Comparison of ENCODE assay signal across 9 cellular contexts in genomic region chr18:11741505-11742145, GRCh38. TPM values are rescaled to one million over a fixed set of nuclear protein-coding genes. Genes with fewer than 3 reads are reported as not detected.
DNase-seq lines count a peak whose midpoint lies in the region; ATAC-seq, FAIRE-seq and TF ChIP-seq lines count a peak whose summit lies in the region.
"Had no signal": no experiment of that assay in that cellular context is flagged by ENCODE, and none has a peak within 500 bp of the region (broad histone marks: within the 10 kb centered on the region; RNA-seq: fewer than 3 reads in every experiment).

No MANE protein-coding gene starts in this region.

- TF ChIP-seq CTCF in LNCAP (IDR thresholded peaks at IDR 0.05) (peak; percentile 73), mammary epithelial cell (conservative IDR thresholded peaks at IDR 0.05 in 1 of 2, IDR thresholded peaks at IDR 0.05 in 1 of 2; ENCODE audit: extremely low read depth in 1 of 2, insufficient read depth in 1 of 2, low read depth in 1 of 2, low read length in 2 of 2) (peak; percentile 59 to 74), neural cell (IDR thresholded peaks at IDR 0.05; ENCODE audit: poor library complexity, severe bottlenecking) (peak; percentile 62)

- CTCF ChIA-PET in mammary epithelial cell (lab: Charles Lee; ENCODE audit: low non-redundant PET): interaction anchor here (0.7 kb wide), 1 partner anchor 132 kb away, joined by 4 read pairs; no protein-coding TSS in a partner anchor

- no peak overlapping the region for H3K9ac ChIP-seq in mammary epithelial cell (ENCODE audit: insufficient read depth, low read length)
- H3K9ac ChIP-seq in neural cell (ENCODE audit: low read length): no peak overlapping the region

- no peak overlapping the region for H3K4me2 ChIP-seq in mammary epithelial cell (ENCODE audit: insufficient read depth, low read depth, low read length)
- no peak overlapping the region for H3K4me2 ChIP-seq in neural cell (ENCODE audit: low read length)

- peaks cover 1% of the 10 kb centered on the region for H3K4me1 ChIP-seq in mammary epithelial cell (ENCODE audit: insufficient read depth, low read length)

- no peaks in the 10 kb centered on the region for H3K79me2 ChIP-seq in mammary epithelial cell (ENCODE audit: insufficient read depth, low read length)
- H3K79me2 ChIP-seq in neural cell (replicated peaks; ENCODE audit: insufficient read depth, low read length): no peaks in the 10 kb centered on the region

- TF ChIP-seq RAD21 in neural cell (conservative IDR thresholded peaks at IDR 0.05): peak; percentile 42

- H3K27me3 ChIP-seq in mammary epithelial cell (ENCODE audit: insufficient read depth, low read length) (no peaks in the 10 kb centered on the region), neural cell (ENCODE audit: insufficient read depth, low read depth, low read length) (no peaks in the 10 kb centered on the region)

- H2AFZ ChIP-seq in mammary epithelial cell (ENCODE audit: low read depth, low read length) (no peak overlapping the region), neural cell (ENCODE audit: low read depth, low read length) (no peak overlapping the region)

- H3K27ac ChIP-seq in mammary epithelial cell (ENCODE audit: insufficient read depth, low read depth, low read length) (no peak overlapping the region), neural cell (ENCODE audit: low read length) (no peak overlapping the region)

- TF ChIP-seq EP300 in neural cell (conservative IDR thresholded peaks at IDR 0.05; ENCODE audit: poor library complexity, severe bottlenecking): no peak

- in situ Hi-C loops in mammary epithelial cell (cut with MboI; ENCODE audit: low sequenced_read_pairs in 2 of 2): loop anchor here in 1 of 2 donors (25.0 kb wide), 1 partner anchor 296 kb away; no protein-coding TSS in a partner anchor

- BruUV-seq in mammary epithelial cell (replicated peaks; lab: Mats Ljungman, UMichigan): no TSS peak

- no peaks in the 10 kb centered on the region for H3K9me2 ChIP-seq in neural cell (ENCODE audit: insufficient read depth, low read length)

- H3K9me3 ChIP-seq in mammary epithelial cell (replicated peaks; ENCODE audit: insufficient read depth, low read length) (no peaks in the 10 kb centered on the region), neural cell (ENCODE audit: low read length) (no peaks in the 10 kb centered on the region)

- H4K20me1 ChIP-seq in mammary epithelial cell (ENCODE audit: insufficient read depth, low read length) (no peaks in the 10 kb centered on the region), neural cell (ENCODE audit: insufficient read depth) (no peaks in the 10 kb centered on the region)

- intact Hi-C loops in mammary epithelial cell (cut with micrococcal nuclease): no loop called here

- H3F3A ChIP-seq in neural cell (ENCODE audit: insufficient read depth, low read length, poor library complexity, severe bottlenecking): no peaks in the 10 kb centered on the region

- dilution Hi-C loops in mammary epithelial cell (cut with HindIII; ENCODE audit: low sequenced_read_pairs): no loop called here

- no peak for DNase-seq in mammary epithelial cell
- DNase-seq: activated T-cell treated with anti-CD3 and anti-CD28 coated beads, Interleukin-2, amount 50 U/mL, for 24 hours had no signal

- WGBS in mammary epithelial cell (ENCODE audit: low coverage, missing lambda C conversion rate): 80% methylated on average over 5 of the region's 5 CpGs

- FAIRE-seq in G401.6 (lab: Jason Lieb, UNC): peak; percentile 31

- ATAC-seq in HG03342 (IDR thresholded peaks at IDR 0.05; ENCODE audit: unreplicated experiment): no peak
- no peak for ATAC-seq in GM18909 (IDR thresholded peaks at IDR 0.05; ENCODE audit: poor library complexity, unreplicated experiment)
- no peak for ATAC-seq in HG03280 (IDR thresholded peaks at IDR 0.05; ENCODE audit: unreplicated experiment)
- ATAC-seq in HG02884 (IDR thresholded peaks at IDR 0.05; ENCODE audit: unreplicated experiment): no peak

- H3K4me3 ChIP-seq in mammary epithelial cell (replicated peaks in 1 of 3; ENCODE audit: insufficient read depth in 1 of 3, low read depth in 2 of 3, low read length in 3 of 3) (no peak overlapping the region), neural cell (ENCODE audit: low read length) (no peak overlapping the region)

- H3K36me3 ChIP-seq in mammary epithelial cell (ENCODE audit: insufficient read depth, low read length): no peaks in the 10 kb centered on the region
- H3K36me3 ChIP-seq in neural cell (ENCODE audit: insufficient read depth, low read length): no peaks in the 10 kb centered on the region

TF ChIP-seq in neural cell, 6 proteins besides CTCF, POLR2A, EP300 and RAD21:
- TF ChIP-seq TAF1 (IDR thresholded peaks at IDR 0.05; ENCODE audit: low read depth): no peak
- no peak for TF ChIP-seq REST (IDR thresholded peaks at IDR 0.05; ENCODE audit: borderline replicate concordance)
- TF ChIP-seq MXI1 (conservative IDR thresholded peaks at IDR 0.05; ENCODE audit: poor library complexity, severe bottlenecking): no peak
- TF ChIP-seq SMC3 (conservative IDR thresholded peaks at IDR 0.05; ENCODE audit: poor library complexity): no peak
- no peak for TF ChIP-seq POLR2AphosphoS5 (IDR thresholded peaks at IDR 0.05)
- TF ChIP-seq EZH2 (IDR thresholded peaks at IDR 0.05; ENCODE audit: borderline replicate concordance, insufficient read depth, low read length, poor library complexity, severe bottlenecking): no peak

RNA-seq across cellular contexts. Expression of gene GNAL, which starts 52.6 kb away (rescaled TPM):
- 10 to 100 TPM; 35.0 to 40.8 TPM for total RNA-seq in mammary epithelial cell
- polyA plus RNA-seq in mammary epithelial cell (19.5 TPM), neural cell (16.7 and 17.3 TPM in 2 replicates)
- polyA minus RNA-seq in mammary epithelial cell (108 TPM), neural cell (31.2 and 53.3 TPM in 2 replicates)
